ENCODE assay signal across 1 cellular context in the genomic region with DNA sequence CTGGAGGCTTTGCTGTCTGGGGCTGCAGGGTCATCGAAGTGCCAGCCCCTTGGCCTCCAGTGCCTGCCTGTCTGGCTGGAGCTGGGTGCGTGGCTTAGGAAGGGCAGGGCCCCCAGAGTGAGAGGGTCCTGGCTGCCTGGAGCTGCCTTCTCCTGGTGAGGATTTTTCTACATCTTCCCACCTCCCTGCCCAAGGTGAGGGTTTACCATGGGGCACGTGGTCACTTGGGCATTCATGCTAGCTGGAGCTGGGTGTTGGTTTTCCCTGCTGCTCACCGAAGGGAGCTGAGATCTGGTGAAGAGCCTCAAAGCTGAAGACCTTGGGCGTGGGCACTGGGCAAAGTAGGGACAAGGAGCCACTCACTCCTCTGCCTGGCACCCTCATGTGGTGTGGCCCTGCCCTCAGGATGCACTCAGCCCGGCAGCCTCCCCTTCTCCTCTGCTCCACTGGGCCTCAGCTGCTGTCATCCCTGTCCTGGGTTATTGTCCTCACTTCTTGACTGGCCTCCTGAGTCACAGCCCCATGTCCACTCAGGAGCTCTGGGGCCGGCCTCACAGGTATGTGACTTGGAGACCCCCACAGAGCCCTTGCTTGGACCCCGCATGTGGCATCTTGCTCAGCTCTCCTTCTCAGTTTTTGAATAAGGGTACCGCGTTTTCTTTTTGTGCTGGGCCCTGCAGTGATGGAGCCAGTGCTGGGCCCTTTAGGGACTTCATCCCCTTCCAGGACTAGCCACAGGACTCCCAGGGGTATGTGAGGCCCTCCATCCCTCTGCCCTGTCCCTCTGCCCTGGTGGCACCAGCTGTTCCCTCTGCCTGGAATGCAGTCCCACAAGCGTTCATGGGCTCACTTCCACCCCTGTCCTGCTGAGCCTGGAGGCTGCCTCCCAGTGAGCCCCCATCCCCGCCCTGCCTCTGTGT.
TF ChIP-seq lines count a peak whose summit lies in the region.

No MANE protein-coding gene starts in this region.

TF ChIP-seq in H1, 55 proteins besides CTCF, POLR2A, EP300 and RAD21:
- TF ChIP-seq RXRA (IDR thresholded peaks at IDR 0.05; ENCODE audit: insufficient read depth, low read depth, low read length) (no peak), NRF1 (IDR thresholded peaks at IDR 0.05; ENCODE audit: low read depth, low read length) (no peak), CHD2 (IDR thresholded peaks at IDR 0.05; ENCODE audit: low read length) (no peak), KDM5A (IDR thresholded peaks at IDR 0.05; ENCODE audit: low read length) (no peak), TCF12 (IDR thresholded peaks at IDR 0.05; ENCODE audit: low read depth, low read length) (no peak), CEBPB (IDR thresholded peaks at IDR 0.05; ENCODE audit: low read depth, low read length) (no peak), ZNF274 (IDR thresholded peaks at IDR 0.05; ENCODE audit: borderline replicate concordance, extremely low read depth, low read length) (no peak), EZH2 (IDR thresholded peaks at IDR 0.05; ENCODE audit: low read depth, low read length, severe bottlenecking) (no peak), RNF2 (IDR thresholded peaks at IDR 0.05; ENCODE audit: borderline replicate concordance, low read depth, low read length, missing control alignments, poor library complexity, severe bottlenecking) (no peak), TBP (IDR thresholded peaks at IDR 0.05; ENCODE audit: low read depth, low read length) (no peak), BRCA1 (IDR thresholded peaks at IDR 0.05; ENCODE audit: low read depth, low read length) (no peak), SUZ12 (IDR thresholded peaks at IDR 0.05; ENCODE audit: low read length) (no peak), SIRT6 (IDR thresholded peaks at IDR 0.05; ENCODE audit: low read length) (no peak), CHD1 (IDR thresholded peaks at IDR 0.05; ENCODE audit: low read depth, low read length) (no peak), CBX5 (IDR thresholded peaks at IDR 0.05; ENCODE audit: low read depth, low read length) (no peak), RBBP5 (IDR thresholded peaks at IDR 0.05; ENCODE audit: borderline replicate concordance, low read depth, low read length) (no peak), SIX5 (IDR thresholded peaks at IDR 0.05; ENCODE audit: low read depth, low read length) (no peak)
- TF ChIP-seq, protein P1, sequence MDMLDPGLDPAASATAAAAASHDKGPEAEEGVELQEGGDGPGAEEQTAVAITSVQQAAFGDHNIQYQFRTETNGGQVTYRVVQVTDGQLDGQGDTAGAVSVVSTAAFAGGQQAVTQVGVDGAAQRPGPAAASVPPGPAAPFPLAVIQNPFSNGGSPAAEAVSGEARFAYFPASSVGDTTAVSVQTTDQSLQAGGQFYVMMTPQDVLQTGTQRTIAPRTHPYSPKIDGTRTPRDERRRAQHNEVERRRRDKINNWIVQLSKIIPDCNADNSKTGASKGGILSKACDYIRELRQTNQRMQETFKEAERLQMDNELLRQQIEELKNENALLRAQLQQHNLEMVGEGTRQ (IDR thresholded peaks at IDR 0.05; ENCODE audit: low read length) = no peak
